Comparison of ENCODE assay signal across 8 cellular contexts in the genomic region with DNA sequence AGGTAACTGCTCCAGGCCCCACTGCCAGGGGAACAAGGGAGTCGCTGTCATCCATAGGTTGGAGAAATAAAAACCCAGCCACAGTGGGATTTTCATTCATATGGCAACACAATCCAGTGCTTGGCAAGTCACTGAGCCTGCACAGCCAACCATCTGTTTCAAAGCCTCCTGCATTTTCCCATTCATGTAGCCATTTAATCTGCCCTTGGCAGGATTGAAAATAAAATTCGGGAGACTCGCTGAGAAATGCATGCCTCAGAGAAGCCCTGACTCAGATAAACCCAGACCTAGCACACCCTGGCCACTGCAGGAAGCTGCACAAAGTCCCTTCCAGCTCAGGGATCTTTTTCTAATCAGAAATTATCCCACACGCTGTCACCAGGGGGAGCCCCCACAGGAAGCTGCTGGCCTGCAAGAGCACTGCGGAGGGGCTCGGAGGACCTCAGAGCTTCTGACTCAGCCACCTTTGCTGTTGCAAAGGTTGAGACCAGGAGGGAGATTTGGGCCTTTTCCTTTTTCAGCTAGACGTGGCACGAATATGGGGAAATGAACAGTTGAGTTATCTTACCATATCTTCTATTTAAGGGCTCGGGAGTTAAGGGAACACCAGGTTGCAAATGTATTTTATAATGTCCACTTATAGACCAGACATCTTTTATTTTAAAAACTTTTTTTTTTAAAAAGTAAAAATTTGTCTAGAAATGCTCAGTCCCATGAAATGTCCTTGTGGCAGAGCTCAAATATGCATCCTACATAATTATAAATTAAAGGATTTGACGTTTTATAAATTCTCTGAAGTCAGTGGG.
DNase-seq lines count a peak whose midpoint lies in the region; ATAC-seq, FAIRE-seq and TF ChIP-seq lines count a peak whose summit lies in the region.

No MANE protein-coding gene starts in this region.

- no peak overlapping the region for H3K27ac ChIP-seq in ACC112 (ENCODE audit: low read depth, low read length)
- no peak overlapping the region for H3K27ac ChIP-seq in WERI-Rb-1

- no peaks in the 10 kb centered on the region for H3K79me2 ChIP-seq in ACC112 (ENCODE audit: control insufficient read depth, insufficient read depth, low read length, unreplicated experiment)

- intact Hi-C loops in left colon (cut with DNase I, micrococcal nuclease), result no loop called here

- H3K36me3 ChIP-seq in ACC112 (ENCODE audit: insufficient read depth, low read length) (no peaks in the 10 kb centered on the region), WERI-Rb-1 (no peaks in the 10 kb centered on the region), bronchial epithelial cell (ENCODE audit: control insufficient read depth, insufficient read depth, low read length) (no peaks in the 10 kb centered on the region)

- TF ChIP-seq CTCF in WERI-Rb-1 (IDR thresholded peaks at IDR 0.05; ENCODE audit: low read depth, low read length) (peak; percentile 78), bronchial epithelial cell (IDR thresholded peaks at IDR 0.05; ENCODE audit: insufficient read depth, low read length, severe bottlenecking) (peak; percentile 84)

- no peak for FAIRE-seq in bronchial epithelial cell (lab: Jason Lieb, UNC)

- 0 out of 2 replicates have a peak overlapping the region, but pooled peaks have one; percentile 2 for H3K4me3 ChIP-seq in ACC112 (ENCODE audit: low read depth, low read length)
- no peak overlapping the region for H3K4me3 ChIP-seq in WERI-Rb-1 (ENCODE audit: low read depth, low read length)
- no peak overlapping the region for H3K4me3 ChIP-seq in bronchial epithelial cell (ENCODE audit: low read depth, low read length)

- no peaks in the 10 kb centered on the region for H3K9me3 ChIP-seq in WERI-Rb-1 (ENCODE audit: severe bottlenecking)

- no peak overlapping the region for H2AFZ ChIP-seq in ACC112 (ENCODE audit: low read length, unreplicated experiment)

- DNase-seq in NCI-H1694 treated with DMSO at 0.1 percent for 48 hours (lab: John Stamatoyannopoulos, UW) (peak; percentile 93), WERI-Rb-1 (peak; percentile 88), bronchial epithelial cell (ENCODE audit: low read depth) (peak; percentile 57), left colon (peak in 1 of 2 donors; percentile 53)
- DNase-seq in stimulated activated CD4-positive, alpha-beta T cell treated with anti-CD3 and anti-CD28 coated beads, Interleukin-4, amount 100 ng/mL, for 24 hours, result peak; percentile 68

- no peaks in the 10 kb centered on the region for H3K4me1 ChIP-seq in ACC112 (ENCODE audit: control insufficient read depth, insufficient read depth, low read length, unreplicated experiment)

- ATAC-seq in GM18499 (IDR thresholded peaks at IDR 0.05; ENCODE audit: insufficient read depth, unreplicated experiment) (peak; percentile 83), HG02884 (IDR thresholded peaks at IDR 0.05; ENCODE audit: unreplicated experiment) (peak; percentile 94), left colon (peak; percentile 61)

- H3K27me3 ChIP-seq in ACC112 (ENCODE audit: insufficient read depth, low read length) (no peaks in the 10 kb centered on the region), WERI-Rb-1 (ENCODE audit: insufficient read depth, low read depth, severe bottlenecking) (no peaks in the 10 kb centered on the region), bronchial epithelial cell (ENCODE audit: control insufficient read depth, insufficient read depth, low read length) (no peaks in the 10 kb centered on the region)
